1 cellular context compared by ENCODE assay signal in genomic region chr20:36274248-36274841, GRCh38.
A peak's percentile ranks its signal among the peaks of the same experiment; 100 is the strongest.
TF ChIP-seq lines count a peak whose summit lies in the region.

No MANE protein-coding gene starts in this region.

TF ChIP-seq in H1, 55 proteins besides CTCF, POLR2A, EP300 and RAD21:
- TF ChIP-seq POU5F1 (IDR thresholded peaks at IDR 0.05; ENCODE audit: low read depth, low read length) (peak; percentile 49; the same call in 1 of the 2 replicates), SP1 (IDR thresholded peaks at IDR 0.05; ENCODE audit: low read depth, low read length) (no peak), KDM4A (IDR thresholded peaks at IDR 0.05; ENCODE audit: low read depth, low read length, severe bottlenecking) (no peak), USF2 (IDR thresholded peaks at IDR 0.05; ENCODE audit: low read length) (no peak), SRF (IDR thresholded peaks at IDR 0.05; ENCODE audit: low read depth, low read length) (no peak), ZNF274 (IDR thresholded peaks at IDR 0.05; ENCODE audit: borderline replicate concordance, extremely low read depth, low read length) (no peak), CHD2 (IDR thresholded peaks at IDR 0.05; ENCODE audit: low read length) (no peak), TCF12 (IDR thresholded peaks at IDR 0.05; ENCODE audit: low read depth, low read length) (no peak)
